In genomic region chr16:79509221-79509631, GRCh38 we compare ENCODE assay signal across 9 cellular contexts.
DNase-seq lines count a peak whose midpoint lies in the region; ATAC-seq and TF ChIP-seq lines count a peak whose summit lies in the region.
"Had no signal": no experiment of that assay in that cellular context is flagged by ENCODE, and none has a peak within 500 bp of the region (broad histone marks: within the 10 kb centered on the region; RNA-seq: fewer than 3 reads in every experiment).

No MANE protein-coding gene starts in this region.

- peaks cover 5% of the 10 kb centered on the region for H3K9me3 Mint-ChIP-seq in type B pancreatic cell

- intact Hi-C loops in Right ventricle myocardium superior (cut with DNase I), result no loop called here

- no peaks in the 10 kb centered on the region for H3K27me3 ChIP-seq in right atrium auricular region
- no peaks in the 10 kb centered on the region for H3K27me3 ChIP-seq in lung (ENCODE audit: control insufficient read depth, insufficient read depth)

- no peaks in the 10 kb centered on the region for H3K36me3 Mint-ChIP-seq in type B pancreatic cell

- DNase-seq in Right ventricle myocardium superior (peak; percentile 62), right atrium auricular region (ENCODE audit: low spot score) (no peak), anterior cingulate cortex (lab: John Stamatoyannopoulos, UW) (peak in 54 of 58 donors; percentile 4 to 89 (median 68)), lung (ENCODE audit: low spot score) (no peak), DMS 273 (lab: John Stamatoyannopoulos, UW; ENCODE audit: unreplicated experiment) (no peak), LoVo (ENCODE audit: low spot score) (no peak), type B pancreatic cell (ENCODE audit: extremely low spot score, unreplicated experiment) (no peak)

- TF ChIP-seq CTCF in right atrium auricular region (IDR thresholded peaks at IDR 0.05), result no peak
- no peak for TF ChIP-seq CTCF in lung (IDR thresholded peaks at IDR 0.05; ENCODE audit: control extremely low read depth, extremely low read depth)
- no peak for TF ChIP-seq CTCF in type B pancreatic cell (conservative IDR thresholded peaks at IDR 0.05)

- H3K4me3 Mint-ChIP-seq in type B pancreatic cell, result no peak overlapping the region

- peaks cover 14% of the 10 kb centered on the region for H3K4me1 Mint-ChIP-seq in type B pancreatic cell (ENCODE audit: unreplicated experiment)

- H3K4me3 ChIP-seq in right atrium auricular region (no peak overlapping the region), lung (no peak overlapping the region)
- H3K4me3 ChIP-seq: GM12878 had no signal

- H3K27me3 Mint-ChIP-seq in type B pancreatic cell, result peaks cover 14% of the 10 kb centered on the region

- 36% methylated on average over 9 of the region's 9 CpGs for WGBS in lung, 2 donors

- no peak overlapping the region for H3K27ac Mint-ChIP-seq in type B pancreatic cell

- ATAC-seq in Right ventricle myocardium superior (ENCODE audit: poor library complexity) (peak; percentile 77), lung (ENCODE audit: insufficient read depth, low FRiP score) (peak; percentile 20), HG03469 (IDR thresholded peaks at IDR 0.05; ENCODE audit: unreplicated experiment) (no peak)
- ATAC-seq: GM12878 had no signal

- H3K36me3 ChIP-seq in right atrium auricular region, result no peaks in the 10 kb centered on the region
- H3K36me3 ChIP-seq in lung (ENCODE audit: control insufficient read depth in 2 of 2, insufficient read depth in 2 of 2, low read length in 2 of 2), result no peaks in the 10 kb centered on the region

- H3K4me1 ChIP-seq in right atrium auricular region (no peaks in the 10 kb centered on the region), lung (ENCODE audit: control insufficient read depth in 2 of 2, insufficient read depth in 2 of 2, low read length in 2 of 2) (peaks cover 0 to 6% of the 10 kb centered on the region in 2 donors)

- H3K9me3 ChIP-seq in right atrium auricular region (no peaks in the 10 kb centered on the region), lung (ENCODE audit: control insufficient read depth in 2 of 2, insufficient read depth in 1 of 2, low read length in 1 of 2) (peaks cover 0 to 3% of the 10 kb centered on the region in 2 donors)

- H3K27ac ChIP-seq in right atrium auricular region (peak overlapping the region in 1 of 2 donors; percentile 23), lung (ENCODE audit: low read depth in 1 of 2, low read length in 1 of 2) (no peak overlapping the region)

Comparison
In these comparisons a context has a peak if more than half of its experiments do, and no peak if none do; other contexts are left out.
1. DNase-seq: peak in Right ventricle myocardium superior (single experiment) and anterior cingulate cortex (54 of 58); none in right atrium auricular region (single experiment), lung (single experiment), DMS 273 (single experiment), LoVo (single experiment) and type B pancreatic cell (single experiment).